Comparison of ENCODE assay signal across 8 cellular contexts in genomic region chr19:29812881-29813275, GRCh38. TPM values are rescaled to one million over a fixed set of nuclear protein-coding genes. Genes with fewer than 3 reads are reported as not detected.
DNase-seq lines count a peak whose midpoint lies in the region; ATAC-seq and TF ChIP-seq lines count a peak whose summit lies in the region.

No MANE protein-coding gene starts in this region.

- no peaks in the 10 kb centered on the region for H3K9me3 Mint-ChIP-seq in IgD-negative memory B cell
- no peaks in the 10 kb centered on the region for H3K9me3 Mint-ChIP-seq in naive B cell

- H3K4me3 Mint-ChIP-seq in IgD-negative memory B cell: peak overlapping the region; percentile 82 to 97 (median 94)
- peak overlapping the region; percentile 85 to 96 (median 92) for H3K4me3 Mint-ChIP-seq in naive B cell

- H3K36me3 ChIP-seq in BJ (ENCODE audit: control insufficient read depth, insufficient read depth, low read length): peaks cover 1% of the 10 kb centered on the region; the same call in 1 of the 2 replicates
- peaks cover 4% of the 10 kb centered on the region for H3K36me3 ChIP-seq in mammary epithelial cell (ENCODE audit: insufficient read depth, low read length)

- peak overlapping the region; percentile 91 to 96 (median 93) for H3K27ac Mint-ChIP-seq in IgD-negative memory B cell
- peak overlapping the region in 5 of 6 donors; percentile 19 to 89 (median 61) for H3K27ac Mint-ChIP-seq in naive B cell

- peaks cover 5% of the 10 kb centered on the region for H3K4me1 ChIP-seq in mammary epithelial cell (ENCODE audit: insufficient read depth, low read length)

- no peak overlapping the region for H3K27ac ChIP-seq in mammary epithelial cell (ENCODE audit: insufficient read depth, low read depth, low read length)

- H3K27me3 Mint-ChIP-seq in IgD-negative memory B cell (peaks cover 2% of the 10 kb centered on the region), naive B cell (peaks cover 0 to 3% (median 0%) of the 10 kb centered on the region in 3 donors)

- H3K27me3 ChIP-seq in BJ (ENCODE audit: control insufficient read depth, insufficient read depth, low read length): no peaks in the 10 kb centered on the region
- H3K27me3 ChIP-seq in mammary epithelial cell (ENCODE audit: insufficient read depth, low read length): no peaks in the 10 kb centered on the region

- H4K20me1 ChIP-seq in mammary epithelial cell (ENCODE audit: insufficient read depth, low read length): no peaks in the 10 kb centered on the region

- H3K4me3 ChIP-seq in BJ (ENCODE audit: low read depth, low read length) (peak overlapping the region; percentile 47), mammary epithelial cell (replicated peaks in 1 of 3; ENCODE audit: insufficient read depth in 1 of 3, low read depth in 2 of 3, low read length in 3 of 3) (peak overlapping the region in 2 of 3 experiments; percentile 53 to 57)

- BruUV-seq in mammary epithelial cell (replicated peaks; lab: Mats Ljungman, UMichigan): TSS peak; percentile 30

- intact Hi-C loops in mammary epithelial cell (cut with micrococcal nuclease): no loop called here

- peak overlapping the region; percentile 84 for H3K4me2 ChIP-seq in mammary epithelial cell (ENCODE audit: insufficient read depth, low read depth, low read length)

- no peak overlapping the region for H3K9ac ChIP-seq in mammary epithelial cell (ENCODE audit: insufficient read depth, low read length)

- CTCF ChIA-PET in BJ (lab: Yijun Ruan, JAX) (interaction anchor here (1.7 kb wide), 2 partner anchors 41 to 61 kb away, joined by 3 to 4 read pairs; no protein-coding TSS in a partner anchor), mammary epithelial cell (lab: Charles Lee; ENCODE audit: low non-redundant PET) (no interaction called here)

- WGBS in mammary epithelial cell (ENCODE audit: low coverage, missing lambda C conversion rate): 83% methylated on average over 2 of the region's 6 CpGs

- ATAC-seq in naive B cell (ENCODE audit: low read depth in 2 of 2) (no peak), HG02571 (IDR thresholded peaks at IDR 0.05; ENCODE audit: unreplicated experiment) (no peak)

- DNase-seq in BJ (ENCODE audit: low read depth) (no peak), mammary epithelial cell (no peak), naive B cell (no peak), NCI-H510A treated with DMSO at 0.1 percent for 48 hours (lab: John Stamatoyannopoulos, UW) (no peak), NCI-H1694 (lab: John Stamatoyannopoulos, UW) (no peak), NOMO-1 treated with DMSO at 0.1 percent for 48 hours (lab: John Stamatoyannopoulos, UW; ENCODE audit: unreplicated experiment) (no peak)

- POLR2A ChIA-PET in BJ (lab: Charles Lee): no interaction called here

- H3K36me3 Mint-ChIP-seq in IgD-negative memory B cell: no peaks in the 10 kb centered on the region
- no peaks in the 10 kb centered on the region for H3K36me3 Mint-ChIP-seq in naive B cell

- H3K9me3 ChIP-seq in mammary epithelial cell (replicated peaks; ENCODE audit: insufficient read depth, low read length): no peaks in the 10 kb centered on the region

- H3K79me2 ChIP-seq in mammary epithelial cell (ENCODE audit: insufficient read depth, low read length): no peaks in the 10 kb centered on the region

- dilution Hi-C loops in mammary epithelial cell (cut with HindIII; ENCODE audit: low sequenced_read_pairs): no loop called here

- in situ Hi-C loops in mammary epithelial cell (cut with MboI; ENCODE audit: low sequenced_read_pairs in 2 of 2): no loop called here

- H3K4me1 Mint-ChIP-seq in IgD-negative memory B cell (peaks cover 15 to 17% (median 16%) of the 10 kb centered on the region in 3 donors), naive B cell (peaks cover 9 to 16% (median 12%) of the 10 kb centered on the region in 3 donors)

- H2AFZ ChIP-seq in mammary epithelial cell (ENCODE audit: low read depth, low read length): peak overlapping the region; percentile 86

- TF ChIP-seq CTCF in BJ (IDR thresholded peaks at IDR 0.05; ENCODE audit: insufficient read depth, low read depth, low read length) (no peak), mammary epithelial cell (conservative IDR thresholded peaks at IDR 0.05 in 1 of 2, IDR thresholded peaks at IDR 0.05 in 1 of 2; ENCODE audit: extremely low read depth in 1 of 2, insufficient read depth in 1 of 2, low read depth in 1 of 2, low read length in 2 of 2) (no peak)

RNA-seq across cellular contexts. Expression of gene CCNE1, which starts 1.1 kb away (rescaled TPM):
- polyA plus RNA-seq in BJ (2011; rRNA removed): 4.8 and 5.0 TPM in 2 replicates
- 1.6 and 3.7 TPM in 2 replicates for polyA minus RNA-seq in BJ (2011; rRNA and poly(A)+ RNA removed)
- 0.55 TPM for polyA plus RNA-seq in IgD-negative memory B cell
- 10 to 100 TPM in 1 of 2 donors, 1 to 10 TPM in 1; 5.3 to 10.5 TPM for total RNA-seq in mammary epithelial cell
- polyA plus RNA-seq in mammary epithelial cell: 13.9 TPM
- 6.5 TPM for polyA minus RNA-seq in mammary epithelial cell
- polyA plus RNA-seq in naive B cell (ENCODE audit: low read depth in 6 of 6): not detected
